8 cellular contexts compared by ENCODE assay signal in genomic region chr4:77818667-77819408, GRCh38. TPM values are rescaled to one million over a fixed set of nuclear protein-coding genes. Genes with fewer than 3 reads are reported as not detected.
A peak's percentile ranks its signal among the peaks of the same experiment; 100 is the strongest.
DNase-seq lines count a peak whose midpoint lies in the region; ATAC-seq and TF ChIP-seq lines count a peak whose summit lies in the region.

Gene CNOT6L, minus strand, starts transcription at chr4:77819368. Its CDS starts 60 bp downstream, at chr4:77819308.

- H3K4me2 ChIP-seq in smooth muscle cell = peak within 1 kb of the TSS; percentile 97

- H3K9me3 ChIP-seq in smooth muscle cell (replicated peaks; ENCODE audit: low read depth) = no peaks in the 10 kb centered on the region

- peaks cover 46% of the 10 kb centered on the region for H4K20me1 ChIP-seq in smooth muscle cell (ENCODE audit: low read depth)

- H3K9ac ChIP-seq in smooth muscle cell (ENCODE audit: low read depth) = peak within 1 kb of the TSS; percentile 89

- TF ChIP-seq CTCF in cardiac fibroblast (IDR thresholded peaks at IDR 0.05; ENCODE audit: low read depth, low read length) (no peak), smooth muscle cell (IDR thresholded peaks at IDR 0.05; ENCODE audit: borderline replicate concordance, insufficient read depth, poor library complexity, severe bottlenecking) (no peak)

- H3K79me2 ChIP-seq in smooth muscle cell (ENCODE audit: low read depth) = peaks cover 42% of the 10 kb centered on the region

- H3F3A ChIP-seq in smooth muscle cell (ENCODE audit: low read depth) = peaks cover 23% of the 10 kb centered on the region

- H3K4me1 ChIP-seq in smooth muscle cell (ENCODE audit: low read depth) = peaks cover 5% of the 10 kb centered on the region

- peak within 1 kb of the TSS; percentile 84 for H2AFZ ChIP-seq in smooth muscle cell (ENCODE audit: low read depth)

- no peaks in the 10 kb centered on the region; the same call in 1 of the 2 replicates for H3K27me3 ChIP-seq in H7 (ENCODE audit: control insufficient read depth, insufficient read depth, low read length)
- H3K27me3 ChIP-seq in smooth muscle cell (ENCODE audit: low read depth) = no peaks in the 10 kb centered on the region

- H3K27ac ChIP-seq in smooth muscle cell (ENCODE audit: low read depth) = peak within 1 kb of the TSS; percentile 87

- 1% methylated on average over 50 of the region's 83 CpGs for WGBS in smooth muscle cell (ENCODE audit: low lambda C conversion rate)

- DNase-seq in ELF-1 (ENCODE audit: low read depth, low spot score) (peak; percentile 78), H7 (peak; percentile 72), NCI-H1092 treated with DMSO at 0.1 percent for 48 hours (lab: John Stamatoyannopoulos, UW) (peak; percentile 73), cardiac fibroblast (ENCODE audit: low read depth in 2 of 2) (peak; percentile 49 to 84), inferior parietal cortex (ENCODE audit: extremely low spot score) (peak; percentile 55), smooth muscle cell (lab: John Stamatoyannopoulos, UW; ENCODE audit: unreplicated experiment) (peak; percentile 66)
- DNase-seq in activated CD4-positive, CD25-positive, alpha-beta regulatory T cell (lab: John Stamatoyannopoulos, UW) = peak; percentile 54 to 89 (median 70)

- ATAC-seq in HG02571 (IDR thresholded peaks at IDR 0.05; ENCODE audit: unreplicated experiment) = no peak

- H3K4me3 ChIP-seq in H7 (ENCODE audit: insufficient read depth, low read depth, low read length) = peak within 1 kb of the TSS; percentile 82
- peak within 1 kb of the TSS; percentile 84 to 98 for H3K4me3 ChIP-seq in cardiac fibroblast (replicated peaks in 1 of 2; ENCODE audit: low read depth in 2 of 2, low read length in 2 of 2)
- peak within 1 kb of the TSS; percentile 96 for H3K4me3 ChIP-seq in smooth muscle cell

- H3K36me3 ChIP-seq in H7 (replicated peaks; ENCODE audit: control insufficient read depth, insufficient read depth, low read length) (no peaks in the 10 kb centered on the region), smooth muscle cell (ENCODE audit: low read depth) (no peaks in the 10 kb centered on the region)

RNA-seq across cellular contexts. Expression of gene CNOT6L, which starts in this region (rescaled TPM):
- total RNA-seq in H7 (2014; rRNA removed; shearing (Covaris generic)) = 5.1 and 8.7 TPM in 2 replicates
- total RNA-seq in smooth muscle cell = 19.5 and 22.2 TPM in 2 replicates
- polyA plus RNA-seq in smooth muscle cell = 4.8 and 7.3 TPM in 2 replicates
